In genomic region chr4:15653864-15654391, GRCh38 we compare ENCODE assay signal across 8 cellular contexts. TPM values are rescaled to one million over a fixed set of nuclear protein-coding genes. Genes with fewer than 3 reads are reported as not detected.
DNase-seq lines count a peak whose midpoint lies in the region; ATAC-seq and TF ChIP-seq lines count a peak whose summit lies in the region.

No MANE protein-coding gene starts in this region.

- no peaks in the 10 kb centered on the region for H4K20me1 ChIP-seq in mammary epithelial cell (ENCODE audit: insufficient read depth, low read length)

- CTCF ChIA-PET in mammary epithelial cell (lab: Charles Lee; ENCODE audit: low non-redundant PET), result no interaction called here

- dilution Hi-C loops in mammary epithelial cell (cut with HindIII; ENCODE audit: low sequenced_read_pairs), result no loop called here

- TSS peak; percentile 30 for BruUV-seq in mammary epithelial cell (replicated peaks; lab: Mats Ljungman, UMichigan)

- peaks cover 28% of the 10 kb centered on the region for H3K4me1 ChIP-seq in mammary epithelial cell (ENCODE audit: insufficient read depth, low read length)

- in situ Hi-C loops in mammary epithelial cell (cut with MboI; ENCODE audit: low sequenced_read_pairs in 2 of 2), result no loop called here

- H3K36me3 ChIP-seq in mammary epithelial cell (ENCODE audit: insufficient read depth, low read length), result peaks cover 8% of the 10 kb centered on the region

- no peak overlapping the region for H2AFZ ChIP-seq in mammary epithelial cell (ENCODE audit: low read depth, low read length)

- peak; percentile 49 for DNase-seq in DMS 273 (lab: John Stamatoyannopoulos, UW; ENCODE audit: unreplicated experiment)
- DNase-seq in DMS 273 treated with DMSO at 0.1 percent for 48 hours (lab: John Stamatoyannopoulos, UW), result no peak
- peak; percentile 41 for DNase-seq in HCEC 1CT
- DNase-seq in NOMO-1 (lab: John Stamatoyannopoulos, UW; ENCODE audit: unreplicated experiment in 2 of 2), result peak; percentile 42 to 74
- DNase-seq in mammary epithelial cell, result peak; percentile 66
- peak; percentile 62 for DNase-seq in kidney glomerular epithelial cell (lab: John Stamatoyannopoulos, UW)
- peak in 1 of 2 donors; percentile 16 for DNase-seq in stimulated activated naive CD8-positive, alpha-beta T cell treated with anti-CD3 and anti-CD28 coated beads, Interleukin-15, amount 100 ng/mL, for 72 hours
- DNase-seq in stimulated activated CD4-positive, alpha-beta T cell treated with anti-CD3 and anti-CD28 coated beads, Interleukin-4, amount 100 ng/mL, for 4 hours, result no peak

- WGBS in mammary epithelial cell (ENCODE audit: low coverage, missing lambda C conversion rate), result 3% methylated on average over 4 of the region's 4 CpGs

- H3K27ac ChIP-seq in mammary epithelial cell (ENCODE audit: insufficient read depth, low read depth, low read length), result peak overlapping the region; percentile 72

- peak overlapping the region; percentile 83 for H3K9ac ChIP-seq in mammary epithelial cell (ENCODE audit: insufficient read depth, low read length)

- no peaks in the 10 kb centered on the region for H3K9me3 ChIP-seq in mammary epithelial cell (replicated peaks; ENCODE audit: insufficient read depth, low read length)

- intact Hi-C loops in mammary epithelial cell (cut with micrococcal nuclease), result loop anchor here (1.0 to 10.0 kb wide), 3 partner anchors 27 to 257 kb away; partner anchors contain the start of gene FAM200B

- H3K9me3 Mint-ChIP-seq in stimulated activated naive CD8-positive, alpha-beta T cell treated with anti-CD3 and anti-CD28 coated beads, Interleukin-15, amount 100 ng/mL, for 72 hours, result no peaks in the 10 kb centered on the region

- no peaks in the 10 kb centered on the region for H3K27me3 ChIP-seq in mammary epithelial cell (ENCODE audit: insufficient read depth, low read length)

- H3K4me3 ChIP-seq in mammary epithelial cell (replicated peaks in 1 of 3; ENCODE audit: insufficient read depth in 1 of 3, low read depth in 2 of 3, low read length in 3 of 3), result peak overlapping the region; percentile 82 to 93 (median 86)

- peaks cover 72% of the 10 kb centered on the region for H3K4me1 Mint-ChIP-seq in stimulated activated naive CD8-positive, alpha-beta T cell treated with anti-CD3 and anti-CD28 coated beads, Interleukin-15, amount 100 ng/mL, for 72 hours

- peak overlapping the region; percentile 95 to 98 for H3K27ac Mint-ChIP-seq in stimulated activated naive CD8-positive, alpha-beta T cell treated with anti-CD3 and anti-CD28 coated beads, Interleukin-15, amount 100 ng/mL, for 72 hours

- peak overlapping the region; percentile 97 to 99 for H3K4me3 Mint-ChIP-seq in stimulated activated naive CD8-positive, alpha-beta T cell treated with anti-CD3 and anti-CD28 coated beads, Interleukin-15, amount 100 ng/mL, for 72 hours

- TF ChIP-seq CTCF in mammary epithelial cell (conservative IDR thresholded peaks at IDR 0.05 in 1 of 2, IDR thresholded peaks at IDR 0.05 in 1 of 2; ENCODE audit: extremely low read depth in 1 of 2, insufficient read depth in 1 of 2, low read depth in 1 of 2, low read length in 2 of 2), result no peak

- H3K27me3 Mint-ChIP-seq in stimulated activated naive CD8-positive, alpha-beta T cell treated with anti-CD3 and anti-CD28 coated beads, Interleukin-15, amount 100 ng/mL, for 72 hours, result no peaks in the 10 kb centered on the region

- ATAC-seq in stimulated activated naive CD8-positive, alpha-beta T cell treated with anti-CD3 and anti-CD28 coated beads, Interleukin-15, amount 100 ng/mL, for 72 hours, result peak; percentile 38

- peak overlapping the region; percentile 83 for H3K4me2 ChIP-seq in mammary epithelial cell (ENCODE audit: insufficient read depth, low read depth, low read length)

- H3K79me2 ChIP-seq in mammary epithelial cell (ENCODE audit: insufficient read depth, low read length), result peaks cover 62% of the 10 kb centered on the region

RNA-seq across cellular contexts. Expression of gene FBXL5, which starts 1.2 kb away (rescaled TPM):
- total RNA-seq in mammary epithelial cell, result 100 to 1,000 TPM in 1 of 2 donors, 10 to 100 TPM in 1; 72.1 to 109 TPM
- polyA plus RNA-seq in mammary epithelial cell, result 31.2 TPM
- 41.3 TPM for polyA minus RNA-seq in mammary epithelial cell

RNA-seq across cellular contexts. Expression of gene FAM200B, which starts 27.7 kb away (rescaled TPM):
- 10 to 100 TPM; 19.3 to 36.1 TPM for total RNA-seq in mammary epithelial cell
- polyA plus RNA-seq in mammary epithelial cell, result 22.8 TPM
- 7.6 TPM for polyA minus RNA-seq in mammary epithelial cell

RNA-seq across cellular contexts. Expression of gene BST1, which starts 48.9 kb away (rescaled TPM):
- total RNA-seq in mammary epithelial cell, result under 1 TPM; under 0.01 to 0.47 TPM
- polyA plus RNA-seq in mammary epithelial cell, result 0.50 TPM
- polyA minus RNA-seq in mammary epithelial cell, result not detected

Comparison
In these comparisons a context has a peak if more than half of its experiments do, and no peak if none do; other contexts are left out.
1. DNase-seq: peak in DMS 273 (single experiment), HCEC 1CT (single experiment), NOMO-1 (2 of 2), mammary epithelial cell (single experiment) and kidney glomerular epithelial cell (single experiment); none in DMS 273 treated with DMSO at 0.1 percent for 48 hours (single experiment) and stimulated activated CD4-positive, alpha-beta T cell treated with anti-CD3 and anti-CD28 coated beads, Interleukin-4, amount 100 ng/mL, for 4 hours (0 of 2).